20 cellular contexts compared by ENCODE assay signal in genomic region chr7:140261522-140261921, GRCh38.
DNase-seq lines count a peak whose midpoint lies in the region; ATAC-seq and TF ChIP-seq lines count a peak whose summit lies in the region.
"Had no signal": no experiment of that assay in that cellular context is flagged by ENCODE, and none has a peak within 500 bp of the region (broad histone marks: within the 10 kb centered on the region; RNA-seq: fewer than 3 reads in every experiment).

No MANE protein-coding gene starts in this region.

- no peak overlapping the region for H3K4me3 Mint-ChIP-seq in activated CD4-positive, alpha-beta memory T cell treated with anti-CD3 and anti-CD28 coated beads, Interleukin-2, amount 10 ng/mL, durations not matched to agents 7 days and 5 days
- H3K4me3 Mint-ChIP-seq in activated CD4-positive, alpha-beta memory T cell treated with anti-CD3 and anti-CD28 coated beads for 36 hours, result no peak overlapping the region
- no peak overlapping the region for H3K4me3 Mint-ChIP-seq in activated CD8-positive, alpha-beta T cell treated with anti-CD3 and anti-CD28 coated beads, Interleukin-2, amount 10 ng/mL, durations not matched to agents 7 days and 5 days
- H3K4me3 Mint-ChIP-seq in neural progenitor cell, result no peak overlapping the region
- H3K4me3 Mint-ChIP-seq: neural crest cell; stimulated activated naive B cell treated with anti-CD40 and anti-IgM and Interleukin-4, amounts not matched to agents 10 μg/mL and 1 μg/mL and 100 μg/mL, for 72 hours; WTC11 had no signal

- H3K4me3 ChIP-seq in KMS-11 (IDR thresholded peaks at IDR 0.05; ENCODE audit: insufficient read depth, low read depth, low read length) (no peak overlapping the region), neural progenitor cell (no peak overlapping the region)
- H3K4me3 ChIP-seq: A549, ascending aorta, thyroid gland had no signal

- H3K79me2 ChIP-seq in KMS-11 (ENCODE audit: insufficient read depth, low read depth) (no peaks in the 10 kb centered on the region), neural progenitor cell (ENCODE audit: low read depth) (no peaks in the 10 kb centered on the region)

- DNase-seq in activated CD4-positive, alpha-beta memory T cell treated with anti-CD3 and anti-CD28 coated beads, Interleukin-2, amount 10 ng/mL, durations not matched to agents 7 days and 5 days, result no peak
- DNase-seq in activated CD4-positive, alpha-beta memory T cell treated with anti-CD3 and anti-CD28 coated beads for 36 hours, result no peak
- no peak for DNase-seq in activated CD8-positive, alpha-beta T cell treated with anti-CD3 and anti-CD28 coated beads, Interleukin-2, amount 10 ng/mL, durations not matched to agents 7 days and 5 days
- DNase-seq in neural progenitor cell (ENCODE audit: low spot score) (no peak), GM19240 (ENCODE audit: insufficient read length, low spot score) (no peak)
- no peak for DNase-seq in activated CD4-positive, CD25-positive, alpha-beta regulatory T cell treated with anti-CD3 and anti-CD28 coated beads, Interleukin-2, amount 50 U/mL, for 72 hours
- DNase-seq: activated effector memory CD4-positive, alpha-beta T cell treated with anti-CD3 and anti-CD28 coated beads, Interleukin-2, amount 50 U/mL, for 16 hours; MV-4-11; NCI-H187 treated with DMSO at 0.1 percent for 48 hours; retina; stimulated activated CD4-positive, alpha-beta T cell treated with anti-CD3 and anti-CD28 coated beads, Interleukin-15, amount 100 ng/mL, for 24 hours; stimulated activated naive B cell treated with anti-CD40 and anti-IgM and Interleukin-4, amounts not matched to agents 10 μg/mL and 1 μg/mL and 100 μg/mL, for 72 hours; thyroid gland had no signal

- no peaks in the 10 kb centered on the region for H4K20me1 ChIP-seq in KMS-11 (ENCODE audit: insufficient read depth)
- H4K20me1 ChIP-seq in neural progenitor cell (ENCODE audit: low read depth), result no peaks in the 10 kb centered on the region

- H3K9me3 Mint-ChIP-seq in activated CD4-positive, alpha-beta memory T cell treated with anti-CD3 and anti-CD28 coated beads, Interleukin-2, amount 10 ng/mL, durations not matched to agents 7 days and 5 days, result peaks cover 16% of the 10 kb centered on the region
- H3K9me3 Mint-ChIP-seq in activated CD4-positive, alpha-beta memory T cell treated with anti-CD3 and anti-CD28 coated beads for 36 hours, result peaks cover 6% of the 10 kb centered on the region
- peaks cover 5% of the 10 kb centered on the region for H3K9me3 Mint-ChIP-seq in activated CD8-positive, alpha-beta T cell treated with anti-CD3 and anti-CD28 coated beads, Interleukin-2, amount 10 ng/mL, durations not matched to agents 7 days and 5 days (ENCODE audit: insufficient read depth)
- H3K9me3 Mint-ChIP-seq in neural progenitor cell, result peaks cover 10% of the 10 kb centered on the region
- H3K9me3 Mint-ChIP-seq: neural crest cell had no signal

- H3K36me3 Mint-ChIP-seq in activated CD4-positive, alpha-beta memory T cell treated with anti-CD3 and anti-CD28 coated beads, Interleukin-2, amount 10 ng/mL, durations not matched to agents 7 days and 5 days (ENCODE audit: low read depth), result peaks cover 20% of the 10 kb centered on the region
- peaks cover 2% of the 10 kb centered on the region for H3K36me3 Mint-ChIP-seq in activated CD4-positive, alpha-beta memory T cell treated with anti-CD3 and anti-CD28 coated beads for 36 hours
- H3K36me3 Mint-ChIP-seq in activated CD8-positive, alpha-beta T cell treated with anti-CD3 and anti-CD28 coated beads, Interleukin-2, amount 10 ng/mL, durations not matched to agents 7 days and 5 days (ENCODE audit: low read depth), result peaks cover 6% of the 10 kb centered on the region
- H3K36me3 Mint-ChIP-seq in neural progenitor cell, result no peaks in the 10 kb centered on the region

- H3K4me1 ChIP-seq in KMS-11 (ENCODE audit: low read depth, poor library complexity, severe bottlenecking) (peaks cover 16% of the 10 kb centered on the region), neural progenitor cell (no peaks in the 10 kb centered on the region)
- H3K4me1 ChIP-seq: A549, ascending aorta, thyroid gland had no signal

- H3F3A ChIP-seq in neural progenitor cell (ENCODE audit: low read depth), result no peaks in the 10 kb centered on the region

- ATAC-seq in activated CD8-positive, alpha-beta T cell treated with anti-CD3 and anti-CD28 coated beads, Interleukin-2, amount 10 ng/mL, durations not matched to agents 7 days and 5 days, result no peak
- ATAC-seq in HG02678 (IDR thresholded peaks at IDR 0.05; ENCODE audit: unreplicated experiment), result no peak
- ATAC-seq: A549; stimulated activated naive B cell treated with anti-CD40 and anti-IgM and Interleukin-4, amounts not matched to agents 10 μg/mL and 1 μg/mL and 100 μg/mL, for 72 hours; WTC11 had no signal

- no peaks in the 10 kb centered on the region for H3K27me3 ChIP-seq in KMS-11 (ENCODE audit: insufficient read depth, low read depth)
- no peaks in the 10 kb centered on the region for H3K27me3 ChIP-seq in neural progenitor cell
- H3K27me3 ChIP-seq: ascending aorta, thyroid gland had no signal

- H3K27ac Mint-ChIP-seq in activated CD4-positive, alpha-beta memory T cell treated with anti-CD3 and anti-CD28 coated beads, Interleukin-2, amount 10 ng/mL, durations not matched to agents 7 days and 5 days, result peak overlapping the region; percentile 40
- H3K27ac Mint-ChIP-seq in activated CD4-positive, alpha-beta memory T cell treated with anti-CD3 and anti-CD28 coated beads for 36 hours, result no peak overlapping the region
- H3K27ac Mint-ChIP-seq in activated CD8-positive, alpha-beta T cell treated with anti-CD3 and anti-CD28 coated beads, Interleukin-2, amount 10 ng/mL, durations not matched to agents 7 days and 5 days, result peak overlapping the region; percentile 73
- peak overlapping the region; percentile 76 for H3K27ac Mint-ChIP-seq in neural progenitor cell
- H3K27ac Mint-ChIP-seq: stimulated activated naive B cell treated with anti-CD40 and anti-IgM and Interleukin-4, amounts not matched to agents 10 μg/mL and 1 μg/mL and 100 μg/mL, for 72 hours; WTC11 had no signal

- TF ChIP-seq CTCF in KMS-11 (conservative IDR thresholded peaks at IDR 0.05; ENCODE audit: low read depth, low read length) (no peak), neural progenitor cell (IDR thresholded peaks at IDR 0.05) (no peak)

- intact Hi-C loops in activated CD4-positive, alpha-beta memory T cell treated with anti-CD3 and anti-CD28 coated beads for 36 hours (cut with micrococcal nuclease), result loop anchor here (5.0 kb wide), 1 partner anchor 41 kb away; no protein-coding TSS in a partner anchor

- H3K36me3 ChIP-seq in KMS-11 (ENCODE audit: insufficient read depth), result no peaks in the 10 kb centered on the region
- H3K36me3 ChIP-seq in neural progenitor cell, result no peaks in the 10 kb centered on the region
- H3K36me3 ChIP-seq: ascending aorta, thyroid gland had no signal

- H3K9ac ChIP-seq in KMS-11, result no peak overlapping the region
- H3K9ac ChIP-seq in neural progenitor cell, result no peak overlapping the region

- POLR2A ChIA-PET in activated CD4-positive, alpha-beta memory T cell treated with anti-CD3 and anti-CD28 coated beads, Interleukin-2, amount 10 ng/mL, durations not matched to agents 7 days and 5 days (lab: Charles Lee), result interaction anchor here (1.4 to 5.6 kb wide), 3 partner anchors 8 to 84 kb away, joined by 9 to 76 read pairs (median 11); partner anchors contain the start of gene KDM7A
- POLR2A ChIA-PET in activated CD4-positive, alpha-beta memory T cell treated with anti-CD3 and anti-CD28 coated beads for 36 hours (lab: Charles Lee), result interaction anchor here (1.2 kb wide), 1 partner anchor 12 kb away, joined by 4 read pairs; no protein-coding TSS in a partner anchor
- POLR2A ChIA-PET in activated CD8-positive, alpha-beta T cell treated with anti-CD3 and anti-CD28 coated beads, Interleukin-2, amount 10 ng/mL, durations not matched to agents 7 days and 5 days (lab: Charles Lee), result interaction anchor here (1.3 kb wide), 1 partner anchor 36 kb away, joined by 3 read pairs; no protein-coding TSS in a partner anchor

- H3K27me3 Mint-ChIP-seq in activated CD4-positive, alpha-beta memory T cell treated with anti-CD3 and anti-CD28 coated beads, Interleukin-2, amount 10 ng/mL, durations not matched to agents 7 days and 5 days, result no peaks in the 10 kb centered on the region
- no peaks in the 10 kb centered on the region for H3K27me3 Mint-ChIP-seq in activated CD4-positive, alpha-beta memory T cell treated with anti-CD3 and anti-CD28 coated beads for 36 hours
- peaks cover 3% of the 10 kb centered on the region for H3K27me3 Mint-ChIP-seq in activated CD8-positive, alpha-beta T cell treated with anti-CD3 and anti-CD28 coated beads, Interleukin-2, amount 10 ng/mL, durations not matched to agents 7 days and 5 days (ENCODE audit: low read depth)
- H3K27me3 Mint-ChIP-seq in neural progenitor cell (ENCODE audit: insufficient read depth, low read depth), result peaks cover 5% of the 10 kb centered on the region

- peak overlapping the region; percentile 1; the same call in 1 of the 2 replicates for H2AFZ ChIP-seq in KMS-11 (ENCODE audit: low read depth)
- H2AFZ ChIP-seq in neural progenitor cell (replicated peaks), result no peak overlapping the region

- H3K9me3 ChIP-seq in neural progenitor cell (ENCODE audit: low read depth), result peaks cover under 1% of the 10 kb centered on the region
- H3K9me3 ChIP-seq: ascending aorta, thyroid gland had no signal

- H3K27ac ChIP-seq in KMS-11, result no peak overlapping the region
- no peak overlapping the region for H3K27ac ChIP-seq in neural progenitor cell
- H3K27ac ChIP-seq: A549, ascending aorta, C4-2B, thyroid gland had no signal

- CTCF ChIA-PET in activated CD4-positive, alpha-beta memory T cell treated with anti-CD3 and anti-CD28 coated beads, Interleukin-2, amount 10 ng/mL, durations not matched to agents 7 days and 5 days (lab: Charles Lee), result interaction anchor here (1.4 kb wide), 1 partner anchor 19 kb away, joined by 3 read pairs; no protein-coding TSS in a partner anchor
- CTCF ChIA-PET in activated CD4-positive, alpha-beta memory T cell treated with anti-CD3 and anti-CD28 coated beads for 36 hours (lab: Charles Lee), result interaction anchor here (1.0 kb wide), 1 partner anchor 43 kb away, joined by 3 read pairs; no protein-coding TSS in a partner anchor
- CTCF ChIA-PET in activated CD8-positive, alpha-beta T cell treated with anti-CD3 and anti-CD28 coated beads, Interleukin-2, amount 10 ng/mL, durations not matched to agents 7 days and 5 days (lab: Charles Lee), result interaction anchor here (1.2 to 2.2 kb wide), 2 partner anchors 9 kb away, joined by 3 to 11 read pairs; no protein-coding TSS in a partner anchor

- H3K4me1 Mint-ChIP-seq in activated CD4-positive, alpha-beta memory T cell treated with anti-CD3 and anti-CD28 coated beads, Interleukin-2, amount 10 ng/mL, durations not matched to agents 7 days and 5 days, result peaks cover 51% of the 10 kb centered on the region
- H3K4me1 Mint-ChIP-seq in activated CD4-positive, alpha-beta memory T cell treated with anti-CD3 and anti-CD28 coated beads for 36 hours (ENCODE audit: low read depth), result peaks cover 19% of the 10 kb centered on the region
- H3K4me1 Mint-ChIP-seq in activated CD8-positive, alpha-beta T cell treated with anti-CD3 and anti-CD28 coated beads, Interleukin-2, amount 10 ng/mL, durations not matched to agents 7 days and 5 days (ENCODE audit: low read depth), result peaks cover 44% of the 10 kb centered on the region
- H3K4me1 Mint-ChIP-seq in neural progenitor cell, result peaks cover 6% of the 10 kb centered on the region
- H3K4me1 Mint-ChIP-seq: WTC11 had no signal

- 0 out of 2 replicates have a peak overlapping the region, but pooled peaks have one; percentile 3 for H3K4me2 ChIP-seq in KMS-11
- H3K4me2 ChIP-seq in neural progenitor cell, result no peak overlapping the region
- H3K4me2 ChIP-seq: A549 had no signal
